24 cellular contexts compared by ENCODE assay signal in the genomic region with DNA sequence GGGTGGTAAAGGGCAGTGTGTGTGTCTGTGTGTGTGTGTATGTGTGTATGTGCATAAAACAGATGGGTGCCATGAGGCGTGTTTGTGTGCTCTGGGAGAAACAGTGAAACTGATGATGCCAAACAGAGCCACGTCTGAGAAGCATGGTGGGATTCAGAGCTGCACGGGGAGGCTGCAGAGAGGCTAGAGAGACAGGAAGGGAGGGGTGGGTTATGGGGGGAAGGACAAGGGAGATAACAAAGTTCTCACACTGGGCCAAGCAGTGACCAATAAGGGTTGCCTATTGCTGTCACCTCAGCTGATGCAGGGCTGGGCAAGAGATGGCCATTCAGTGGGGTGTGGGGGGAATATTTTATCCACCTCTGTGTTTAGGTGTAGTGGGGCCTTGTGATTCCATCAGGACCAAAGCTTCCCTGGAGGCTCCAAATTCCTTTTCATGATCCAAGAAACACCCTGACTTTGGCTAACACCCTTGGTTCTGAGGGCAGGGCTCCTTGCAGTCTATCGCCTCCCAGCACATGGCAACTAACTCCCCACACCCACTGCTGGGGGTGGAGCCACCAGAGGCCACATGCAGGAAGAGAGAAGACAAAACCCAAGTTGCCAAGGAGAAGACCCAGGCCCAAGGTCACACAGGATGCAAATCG. TPM values are rescaled to one million over a fixed set of nuclear protein-coding genes. Genes with fewer than 3 reads are reported as not detected.
DNase-seq lines count a peak whose midpoint lies in the region; ATAC-seq and TF ChIP-seq lines count a peak whose summit lies in the region.
"Had no signal": no experiment of that assay in that cellular context is flagged by ENCODE, and none has a peak within 500 bp of the region (broad histone marks: within the 10 kb centered on the region; RNA-seq: fewer than 3 reads in every experiment).

No MANE protein-coding gene starts in this region.

- H3K27ac Mint-ChIP-seq in Caco-2 (ENCODE audit: unreplicated experiment), result no peak overlapping the region
- H3K27ac Mint-ChIP-seq: CD14-positive monocyte, IgD-negative memory B cell had no signal

- H3K27ac ChIP-seq in left ventricle myocardium inferior (replicated peaks), result no peak overlapping the region
- no peak overlapping the region for H3K27ac ChIP-seq in transverse colon
- H3K27ac ChIP-seq: PC-9 had no signal

- WGBS in transverse colon (ENCODE audit: low coverage in 1 of 2), 2 donors, result 63 to 80% methylated on average over 3 to 5 of the region's 5 CpGs

- H3K9me3 ChIP-seq in left ventricle myocardium inferior (replicated peaks) (no peaks in the 10 kb centered on the region), Caco-2 (no peaks in the 10 kb centered on the region), transverse colon (no peaks in the 10 kb centered on the region)
- H3K9me3 ChIP-seq: MG63, SK-N-SH had no signal

- no peak overlapping the region for H3K4me3 ChIP-seq in left ventricle myocardium inferior
- no peak overlapping the region for H3K4me3 ChIP-seq in Caco-2 (ENCODE audit: low read depth, low read length)
- H3K4me3 ChIP-seq in transverse colon, result no peak overlapping the region
- H3K4me3 ChIP-seq: MG63, PC-9 had no signal

- no peaks in the 10 kb centered on the region for H3K27me3 Mint-ChIP-seq in Caco-2 (ENCODE audit: insufficient read depth, unreplicated experiment)

- no peaks in the 10 kb centered on the region for H3K9me3 Mint-ChIP-seq in Caco-2 (ENCODE audit: unreplicated experiment)
- H3K9me3 Mint-ChIP-seq: CD14-positive monocyte, IgD-negative memory B cell had no signal

- H3K36me3 ChIP-seq in left ventricle myocardium inferior (no peaks in the 10 kb centered on the region), Caco-2 (ENCODE audit: control insufficient read depth, insufficient read depth, low read length) (no peaks in the 10 kb centered on the region), transverse colon (no peaks in the 10 kb centered on the region)
- H3K36me3 ChIP-seq: MG63 had no signal

- TF ChIP-seq EP300 in transverse colon (IDR thresholded peaks at IDR 0.05; ENCODE audit: low read depth), result no peak

- no TSS peak for BruUV-seq in Caco-2 (replicated peaks; lab: Mats Ljungman, UMichigan)

- intact Hi-C loops in Right ventricle myocardium superior (cut with DNase I) (no loop called here), left ventricle myocardium inferior (cut with micrococcal nuclease) (no loop called here), Caco-2 (cut with micrococcal nuclease; ENCODE audit: unreplicated experiment) (no loop called here), transverse colon (cut with DNase I; ENCODE audit: low total_unique reads) (no loop called here)

- in situ Hi-C loops in transverse colon (cut with MboI; ENCODE audit: low pct_ligation_motif_present in 1 of 4, low pct_unique_long_range_greater_than_20kb in 1 of 4, low sequenced_read_pairs in 3 of 4), result no loop called here

- TF ChIP-seq CTCF in left ventricle myocardium inferior (IDR thresholded peaks at IDR 0.05; ENCODE audit: borderline replicate concordance) (no peak), Caco-2 (IDR thresholded peaks at IDR 0.05; ENCODE audit: insufficient read depth in 1 of 2, low read depth in 1 of 2, low read length in 1 of 2, severe bottlenecking in 1 of 2, unreplicated experiment in 1 of 2) (no peak), transverse colon (IDR thresholded peaks at IDR 0.05) (no peak)

- CTCF ChIA-PET in Caco-2 (lab: Charles Lee), result interaction anchor here (0.6 kb wide), 1 partner anchor 29 kb away, joined by 6 read pairs; no protein-coding TSS in a partner anchor

- POLR2A ChIA-PET in Caco-2 (lab: Charles Lee), result no interaction called here

- H3K4me1 ChIP-seq in left ventricle myocardium inferior (no peaks in the 10 kb centered on the region), Caco-2 (no peaks in the 10 kb centered on the region), transverse colon (no peaks in the 10 kb centered on the region)

- DNase-seq in Right ventricle myocardium superior, result peak; percentile 11
- DNase-seq in left ventricle myocardium inferior, result no peak
- DNase-seq in OCI-M2 (lab: John Stamatoyannopoulos, UW; ENCODE audit: unreplicated experiment), result peak; percentile 35
- peak; percentile 95 to 97 for DNase-seq in erythroblast (lab: John Stamatoyannopoulos, UW)
- DNase-seq in NCI-H226, result no peak
- no peak for DNase-seq in Caco-2
- no peak for DNase-seq in T-helper 1 cell
- no peak for DNase-seq in transverse colon
- DNase-seq: DMS79 treated with DMSO at 0.1 percent for 48 hours, HCEC 1CT, Kasumi-1, MG63, NCI-H1417, NCI-H1694 treated with DMSO at 0.1 percent for 48 hours, NCI-H2081 treated with DMSO at 0.1 percent for 48 hours, NCI-H2171 treated with DMSO at 0.1 percent for 48 hours, NCI-H446, NCI-H526 treated with DMSO at 0.1 percent for 48 hours, PC-9, RPMI8226, SIG-M5, SK-N-SH had no signal

- no peak overlapping the region for H3K4me3 Mint-ChIP-seq in Caco-2 (ENCODE audit: unreplicated experiment)
- H3K4me3 Mint-ChIP-seq: CD14-positive monocyte, IgD-negative memory B cell had no signal

- no peaks in the 10 kb centered on the region for H3K36me3 Mint-ChIP-seq in Caco-2 (ENCODE audit: insufficient read depth, unreplicated experiment)
- H3K36me3 Mint-ChIP-seq: CD14-positive monocyte had no signal

- no peaks in the 10 kb centered on the region for H3K27me3 ChIP-seq in left ventricle myocardium inferior (ENCODE audit: low read depth)
- no peaks in the 10 kb centered on the region for H3K27me3 ChIP-seq in Caco-2 (replicated peaks; ENCODE audit: control insufficient read depth, insufficient read depth, low read length)
- H3K27me3 ChIP-seq in transverse colon, result no peaks in the 10 kb centered on the region
- H3K27me3 ChIP-seq: MG63 had no signal

- H3K4me1 Mint-ChIP-seq in Caco-2 (ENCODE audit: low read depth, unreplicated experiment), result no peaks in the 10 kb centered on the region

- no peak for ATAC-seq in Right ventricle myocardium superior (ENCODE audit: poor library complexity)

- peak; percentile 44 for TF ChIP-seq POLR2A in erythroblast (IDR thresholded peaks at IDR 0.05; ENCODE audit: low read length)
- TF ChIP-seq POLR2A in transverse colon (IDR thresholded peaks at IDR 0.05), result no peak

RNA-seq across cellular contexts. Expression of a gene that starts 54.2 kb away (rescaled TPM):
- 9.2 TPM for total RNA-seq in Right ventricle myocardium superior
- total RNA-seq in left ventricle myocardium inferior, result 7.5 TPM
- total RNA-seq in Caco-2 (2022), result 10.5 and 14.9 TPM in 2 replicates
- 1 to 10 TPM in 2 of 4 donors, not detected in 2; 7.9 to 9.0 TPM for total RNA-seq in transverse colon
- total RNA-seq: PC-9 had no signal

Comparison
In these comparisons a context has a peak if more than half of its experiments do, and no peak if none do; other contexts are left out.
1. DNase-seq: peak in Right ventricle myocardium superior (single experiment), OCI-M2 (single experiment) and erythroblast (2 of 2); none in left ventricle myocardium inferior (single experiment), NCI-H226 (single experiment), Caco-2 (0 of 2), T-helper 1 cell (0 of 5) and transverse colon (single experiment).